ENCODE assay signal across 9 cellular contexts in genomic region chr3:72163809-72164634, GRCh38.
DNase-seq lines count a peak whose midpoint lies in the region; ATAC-seq, FAIRE-seq and TF ChIP-seq lines count a peak whose summit lies in the region.
"Had no signal": no experiment of that assay in that cellular context is flagged by ENCODE, and none has a peak within 500 bp of the region (broad histone marks: within the 10 kb centered on the region; RNA-seq: fewer than 3 reads in every experiment).

No MANE protein-coding gene starts in this region.

- intact Hi-C loops in GM12878 (cut with micrococcal nuclease; ENCODE audit: unreplicated experiment) (loop anchor here (1.0 to 10.0 kb wide), 11 partner anchors 12 to 521 kb away; no protein-coding TSS in a partner anchor), psoas muscle (cut with DNase I) (no loop called here)

- peaks cover 2% of the 10 kb centered on the region for H3K27me3 Mint-ChIP-seq in endodermal cell (ENCODE audit: insufficient read depth)

- TF ChIP-seq RAD21 in GM12878 (IDR thresholded peaks at IDR 0.05; ENCODE audit: insufficient read depth, low read depth, low read length) = peak; percentile 36

- H3K4me1 Mint-ChIP-seq in endodermal cell = peaks cover 20% of the 10 kb centered on the region

- no peaks in the 10 kb centered on the region for H3K9me2 ChIP-seq in hepatocyte (replicated peaks; ENCODE audit: insufficient read depth)

- under 1% methylated on average over 7 of the region's 7 CpGs for WGBS in GM12878 (ENCODE audit: insufficient coverage, insufficient replicate concordance, low lambda C conversion rate, missing lambda C conversion rate)
- 94 to 97% methylated on average over 5 to 7 of the region's 7 CpGs for WGBS in endodermal cell (ENCODE audit: insufficient coverage in 1 of 2, insufficient read length in 1 of 2), 2 experiments
- 95 to 98% (median 96%) methylated on average over 7 of the region's 7 CpGs for WGBS in psoas muscle, 3 donors
- 93% methylated on average over 7 of the region's 7 CpGs for WGBS in hepatocyte (ENCODE audit: low lambda C conversion rate, missing lambda C conversion rate)

- POLR2A ChIA-PET in GM12878 (lab: Charles Lee) = interaction anchor here (0.6 to 2.2 kb wide), 9 partner anchors 9 to 180 kb away, joined by 3 to 19 read pairs (median 5); no protein-coding TSS in a partner anchor

- CTCF ChIA-PET in GM12878 (lab: Yijun Ruan, JAX) = interaction anchor here (0.6 to 3.1 kb wide), 10 partner anchors 9 to 289 kb away, joined by 3 to 12 read pairs (median 4); no protein-coding TSS in a partner anchor

- no peak overlapping the region for H3K27ac Mint-ChIP-seq in endodermal cell

- H3K4me2 ChIP-seq in GM12878 (ENCODE audit: control insufficient read depth, insufficient read depth) (peak overlapping the region; percentile 64), hepatocyte (no peak overlapping the region)

- TF ChIP-seq POLR2A in GM12878 (IDR thresholded peaks at IDR 0.05; ENCODE audit: low read depth, low read length) = peak; percentile 72

- H3K4me3 ChIP-seq in GM12878 = 0 out of 2 replicates have a peak overlapping the region, but pooled peaks have one; percentile 32
- H3K4me3 ChIP-seq in endodermal cell (ENCODE audit: low read length) = no peak overlapping the region
- no peak overlapping the region for H3K4me3 ChIP-seq in psoas muscle
- H3K4me3 ChIP-seq in hepatocyte = no peak overlapping the region

- TF ChIP-seq CTCF in GM12878 (IDR thresholded peaks at IDR 0.05 in 2 of 3, conservative IDR thresholded peaks at IDR 0.05 in 1 of 3; ENCODE audit: control insufficient read depth in 2 of 3, extremely low read depth in 1 of 3, insufficient read depth in 1 of 3, low read depth in 3 of 3, low read length in 3 of 3) = no peak
- no peak for TF ChIP-seq CTCF in endodermal cell (conservative IDR thresholded peaks at IDR 0.05)
- TF ChIP-seq CTCF in psoas muscle (IDR thresholded peaks at IDR 0.05) = no peak
- no peak for TF ChIP-seq CTCF in hepatocyte (IDR thresholded peaks at IDR 0.05; ENCODE audit: poor library complexity)

- H2AFZ ChIP-seq in GM12878 (ENCODE audit: control insufficient read depth, low read depth, low read length) (peak overlapping the region; percentile 42), hepatocyte (no peak overlapping the region)

- peak; percentile 90 for ATAC-seq in GM18502 (IDR thresholded peaks at IDR 0.05; ENCODE audit: poor library complexity, unreplicated experiment)
- peak; percentile 91 for ATAC-seq in GM21528 (IDR thresholded peaks at IDR 0.05; ENCODE audit: low FRiP score, unreplicated experiment)
- ATAC-seq in HG03439 (IDR thresholded peaks at IDR 0.05; ENCODE audit: unreplicated experiment) = peak; percentile 87
- ATAC-seq in GM12878 = peak; percentile 90
- ATAC-seq in psoas muscle = no peak

- H3K9ac ChIP-seq in GM12878 (ENCODE audit: control insufficient read depth, insufficient read depth, low read length) = peak overlapping the region; percentile 75
- no peak overlapping the region for H3K9ac ChIP-seq in endodermal cell (ENCODE audit: extremely low read depth, low read length, poor library complexity, severe bottlenecking)

- DNase-seq in GM12878 (ENCODE audit: low read depth, low spot score) = peak; percentile 96
- no peak for DNase-seq in HCEC 1CT
- DNase-seq in endodermal cell = no peak
- DNase-seq in psoas muscle = no peak
- DNase-seq in hepatocyte (ENCODE audit: low spot score) = no peak
- DNase-seq: DMS153 had no signal

- RAD21 ChIA-PET in GM12878 (lab: Charles Lee; ENCODE audit: unreplicated experiment) = interaction anchor here (0.8 to 2.9 kb wide), 26 partner anchors 8 to 658 kb away, joined by 3 to 53 read pairs (median 4); no protein-coding TSS in a partner anchor

- H3K9me3 ChIP-seq in GM12878 (replicated peaks; ENCODE audit: control insufficient read depth, insufficient read depth, low read length) (no peaks in the 10 kb centered on the region; the same call in 2 of the 3 replicates), endodermal cell (ENCODE audit: control insufficient read depth, low read length) (no peaks in the 10 kb centered on the region), psoas muscle (no peaks in the 10 kb centered on the region), hepatocyte (ENCODE audit: low read depth) (no peaks in the 10 kb centered on the region)

- in situ Hi-C loops in GM12878 (cut with MboI) = loop anchor here (5.0 kb wide), 1 partner anchor 182 kb away; no protein-coding TSS in a partner anchor

- H3K27me3 ChIP-seq in GM12878 (replicated peaks in 1 of 2; ENCODE audit: control insufficient read depth in 2 of 2, insufficient read depth in 2 of 2, low read length in 1 of 2) = no peaks in the 10 kb centered on the region
- H3K27me3 ChIP-seq in endodermal cell (ENCODE audit: control insufficient read depth, insufficient read depth, low read length, poor library complexity, severe bottlenecking) = no peaks in the 10 kb centered on the region
- no peaks in the 10 kb centered on the region for H3K27me3 ChIP-seq in psoas muscle (ENCODE audit: insufficient read depth in 3 of 3, low read length in 2 of 3)
- H3K27me3 ChIP-seq in hepatocyte = no peaks in the 10 kb centered on the region

- H3K4me3 Mint-ChIP-seq in endodermal cell = no peak overlapping the region

- no peaks in the 10 kb centered on the region for H3K36me3 Mint-ChIP-seq in endodermal cell (ENCODE audit: low read depth)

- FAIRE-seq in GM12878 (lab: Jason Lieb, UNC) = peak; percentile 91

- H3K79me2 ChIP-seq in GM12878 (ENCODE audit: control insufficient read depth, insufficient read depth, low read length) = no peaks in the 10 kb centered on the region
- H3K79me2 ChIP-seq in hepatocyte = no peaks in the 10 kb centered on the region

- peak; percentile 93 for TF ChIP-seq EP300 in GM12878 (IDR thresholded peaks at IDR 0.05; ENCODE audit: borderline replicate concordance in 1 of 2, control insufficient read depth in 1 of 2, low read depth in 2 of 2, low read length in 2 of 2)

- H3K4me1 ChIP-seq in GM12878 (ENCODE audit: control insufficient read depth, insufficient read depth, low read length) = peaks cover 35% of the 10 kb centered on the region
- peaks cover 4% of the 10 kb centered on the region for H3K4me1 ChIP-seq in endodermal cell (ENCODE audit: control insufficient read depth, insufficient read depth, low read length)
- no peaks in the 10 kb centered on the region for H3K4me1 ChIP-seq in psoas muscle
- H3K4me1 ChIP-seq in hepatocyte (ENCODE audit: insufficient read depth) = peaks cover 9% of the 10 kb centered on the region

- H3K36me3 ChIP-seq in GM12878 (ENCODE audit: control insufficient read depth in 2 of 2, insufficient read depth in 2 of 2, low read length in 1 of 2) = no peaks in the 10 kb centered on the region
- no peaks in the 10 kb centered on the region for H3K36me3 ChIP-seq in endodermal cell (ENCODE audit: control insufficient read depth, insufficient read depth, low read length)
- no peaks in the 10 kb centered on the region for H3K36me3 ChIP-seq in psoas muscle (ENCODE audit: insufficient read depth in 1 of 2, low read depth in 1 of 2)
- H3K36me3 ChIP-seq in hepatocyte (replicated peaks; ENCODE audit: insufficient read depth, low read depth) = no peaks in the 10 kb centered on the region

- peak overlapping the region; percentile 93 for H3K27ac ChIP-seq in GM12878 (ENCODE audit: control insufficient read depth, insufficient read depth)
- no peak overlapping the region for H3K27ac ChIP-seq in endodermal cell (ENCODE audit: low read depth, low read length)
- no peak overlapping the region for H3K27ac ChIP-seq in psoas muscle
- H3K27ac ChIP-seq in hepatocyte = no peak overlapping the region

- H4K20me1 ChIP-seq in GM12878 (ENCODE audit: control insufficient read depth, insufficient read depth) (no peaks in the 10 kb centered on the region), hepatocyte (ENCODE audit: insufficient read depth, poor library complexity, severe bottlenecking) (no peaks in the 10 kb centered on the region)

- BruUV-seq in GM12878 (replicated peaks; lab: Mats Ljungman, UMichigan) = no TSS peak

- SMC1A ChIA-PET in GM12878 (lab: Charles Lee; ENCODE audit: uncharacterized antibody, unreplicated experiment) = interaction anchor here (0.8 to 6.6 kb wide), 21 partner anchors 11 to 658 kb away, joined by 3 to 46 read pairs (median 4); no protein-coding TSS in a partner anchor

- H3K9me3 Mint-ChIP-seq in endodermal cell = peaks cover 4% of the 10 kb centered on the region

TF ChIP-seq in GM12878, 131 proteins besides CTCF, POLR2A, EP300 and RAD21 (continues in another document):
- TF ChIP-seq MEF2B (IDR thresholded peaks at IDR 0.05; ENCODE audit: partially characterized antibody, poor library complexity, severe bottlenecking) (peak; percentile 99), GABPA (IDR thresholded peaks at IDR 0.05; ENCODE audit: low read depth) (peak; percentile 67), HDAC6 (IDR thresholded peaks at IDR 0.05; ENCODE audit: unreplicated experiment) (no peak), PML (IDR thresholded peaks at IDR 0.05; ENCODE audit: low read length) (peak; percentile 88), GATAD2B (conservative IDR thresholded peaks at IDR 0.05; ENCODE audit: low read depth) (peak; percentile 76), ZBTB40 (IDR thresholded peaks at IDR 0.05; ENCODE audit: borderline replicate concordance) (no peak)

Comparison
In these comparisons a context has a peak if more than half of its experiments do, and no peak if none do; other contexts are left out.
1. ATAC-seq: peak in GM18502 (single experiment), GM21528 (single experiment), HG03439 (single experiment) and GM12878 (single experiment); none in psoas muscle (0 of 4).